ENCODE assay signal across 27 cellular contexts in genomic region chr12:61107118-61107517, GRCh38.
"Had no signal": no experiment of that assay in that cellular context is flagged by ENCODE, and none has a peak within 500 bp of the region (broad histone marks: within the 10 kb centered on the region; RNA-seq: fewer than 3 reads in every experiment).

No MANE protein-coding gene starts in this region.

- H3K27me3 ChIP-seq: colonic mucosa, dorsolateral prefrontal cortex, esophagus muscularis mucosa, esophagus squamous epithelium, foreskin keratinocyte, gastrocnemius medialis, gastroesophageal sphincter, heart left ventricle, heart right ventricle had no signal

- H3K9me3 ChIP-seq: colonic mucosa had no signal

- H3K4me3 ChIP-seq: colonic mucosa, coronary artery, dorsolateral prefrontal cortex, esophagus muscularis mucosa, esophagus squamous epithelium, gastrocnemius medialis, gastroesophageal sphincter, heart left ventricle, heart right ventricle had no signal

- DNase-seq: colonic mucosa; cortex of kidney; dermis blood vessel endothelial cell; dorsolateral prefrontal cortex; effector CD4-positive, alpha-beta T cell; effector CD8-positive, alpha-beta T cell; effector memory CD4-positive, alpha-beta T cell; effector memory CD8-positive, alpha-beta T cell; endodermal cell; erythroblast; esophagus squamous epithelium; foreskin fibroblast; foreskin keratinocyte; foreskin melanocyte; gastrocnemius medialis; glutamatergic neuron; head of caudate nucleus; heart left ventricle; heart right ventricle had no signal

- H3K36me3 ChIP-seq: colonic mucosa, esophagus muscularis mucosa, esophagus squamous epithelium, gastrocnemius medialis, gastroesophageal sphincter, heart left ventricle, heart right ventricle had no signal

- FAIRE-seq: colon, endometrium, endothelial cell of umbilical vein, frontal cortex had no signal

- H3K27ac ChIP-seq: colonic mucosa, coronary artery, dorsolateral prefrontal cortex, epithelial cell of prostate, esophagus muscularis mucosa, esophagus squamous epithelium, foreskin keratinocyte, gastrocnemius medialis, gastroesophageal sphincter, heart left ventricle, heart right ventricle had no signal
